In genomic region chr19:7699422-7700127, GRCh38 we compare ENCODE assay signal across 1 cellular context.
TF ChIP-seq lines count a peak whose summit lies in the region.

No MANE protein-coding gene starts in this region.

TF ChIP-seq in GM12878, 131 proteins besides CTCF, POLR2A, EP300 and RAD21 (continues in another document):
- TF ChIP-seq, protein P1, sequence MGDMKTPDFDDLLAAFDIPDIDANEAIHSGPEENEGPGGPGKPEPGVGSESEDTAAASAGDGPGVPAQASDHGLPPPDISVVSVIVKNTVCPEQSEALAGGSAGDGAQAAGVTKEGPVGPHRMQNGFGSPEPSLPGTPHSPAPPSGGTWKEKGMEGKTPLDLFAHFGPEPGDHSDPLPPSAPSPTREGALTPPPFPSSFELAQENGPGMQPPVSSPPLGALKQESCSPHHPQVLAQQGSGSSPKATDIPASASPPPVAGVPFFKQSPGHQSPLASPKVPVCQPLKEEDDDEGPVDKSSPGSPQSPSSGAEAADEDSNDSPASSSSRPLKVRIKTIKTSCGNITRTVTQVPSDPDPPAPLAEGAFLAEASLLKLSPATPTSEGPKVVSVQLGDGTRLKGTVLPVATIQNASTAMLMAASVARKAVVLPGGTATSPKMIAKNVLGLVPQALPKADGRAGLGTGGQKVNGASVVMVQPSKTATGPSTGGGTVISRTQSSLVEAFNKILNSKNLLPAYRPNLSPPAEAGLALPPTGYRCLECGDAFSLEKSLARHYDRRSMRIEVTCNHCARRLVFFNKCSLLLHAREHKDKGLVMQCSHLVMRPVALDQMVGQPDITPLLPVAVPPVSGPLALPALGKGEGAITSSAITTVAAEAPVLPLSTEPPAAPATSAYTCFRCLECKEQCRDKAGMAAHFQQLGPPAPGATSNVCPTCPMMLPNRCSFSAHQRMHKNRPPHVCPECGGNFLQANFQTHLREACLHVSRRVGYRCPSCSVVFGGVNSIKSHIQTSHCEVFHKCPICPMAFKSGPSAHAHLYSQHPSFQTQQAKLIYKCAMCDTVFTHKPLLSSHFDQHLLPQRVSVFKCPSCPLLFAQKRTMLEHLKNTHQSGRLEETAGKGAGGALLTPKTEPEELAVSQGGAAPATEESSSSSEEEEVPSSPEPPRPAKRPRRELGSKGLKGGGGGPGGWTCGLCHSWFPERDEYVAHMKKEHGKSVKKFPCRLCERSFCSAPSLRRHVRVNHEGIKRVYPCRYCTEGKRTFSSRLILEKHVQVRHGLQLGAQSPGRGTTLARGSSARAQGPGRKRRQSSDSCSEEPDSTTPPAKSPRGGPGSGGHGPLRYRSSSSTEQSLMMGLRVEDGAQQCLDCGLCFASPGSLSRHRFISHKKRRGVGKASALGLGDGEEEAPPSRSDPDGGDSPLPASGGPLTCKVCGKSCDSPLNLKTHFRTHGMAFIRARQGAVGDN (IDR thresholded peaks at IDR 0.05) = peak; percentile 59
- no peak for TF ChIP-seq CBX3 (IDR thresholded peaks at IDR 0.05; ENCODE audit: borderline replicate concordance, low read depth)
- peak; percentile 60; the same call in 1 of the 2 replicates for TF ChIP-seq GATAD2B (conservative IDR thresholded peaks at IDR 0.05; ENCODE audit: low read depth)
- TF ChIP-seq CHD1 (IDR thresholded peaks at IDR 0.05; ENCODE audit: low read depth, low read length) = peak; percentile 42; the same call in 1 of the 2 replicates
- peak; percentile 94 for TF ChIP-seq SKIL (IDR thresholded peaks at IDR 0.05; ENCODE audit: low read depth, poor library complexity, severe bottlenecking)
- no peak for TF ChIP-seq BRCA1 (IDR thresholded peaks at IDR 0.05; ENCODE audit: low read depth, low read length)
- no peak for TF ChIP-seq TBL1XR1 (IDR thresholded peaks at IDR 0.05; ENCODE audit: low read depth, low read length)
- no peak for TF ChIP-seq POLR2AphosphoS5 (IDR thresholded peaks at IDR 0.05; ENCODE audit: low read length)
- TF ChIP-seq ZBTB11 (CRISPR knock-in tag; IDR thresholded peaks at IDR 0.05) = no peak
- TF ChIP-seq EZH2 (IDR thresholded peaks at IDR 0.05; ENCODE audit: borderline replicate concordance, control insufficient read depth, low read depth, low read length) = no peak
- no peak; the same call in 1 of the 2 replicates for TF ChIP-seq NFIC (IDR thresholded peaks at IDR 0.05; ENCODE audit: low read depth, low read length)
- no peak; the same call in 1 of the 2 replicates for TF ChIP-seq CREM (IDR thresholded peaks at IDR 0.05; ENCODE audit: low read depth)
- peak; percentile 3; the same call in 1 of the 2 replicates for TF ChIP-seq SMC3 (IDR thresholded peaks at IDR 0.05; ENCODE audit: borderline replicate concordance, low read length)
- no peak for TF ChIP-seq MYC (IDR thresholded peaks at IDR 0.05; ENCODE audit: insufficient read depth, insufficient read length, insufficient replicate concordance, low read length, severe bottlenecking)
- TF ChIP-seq, protein P2, sequence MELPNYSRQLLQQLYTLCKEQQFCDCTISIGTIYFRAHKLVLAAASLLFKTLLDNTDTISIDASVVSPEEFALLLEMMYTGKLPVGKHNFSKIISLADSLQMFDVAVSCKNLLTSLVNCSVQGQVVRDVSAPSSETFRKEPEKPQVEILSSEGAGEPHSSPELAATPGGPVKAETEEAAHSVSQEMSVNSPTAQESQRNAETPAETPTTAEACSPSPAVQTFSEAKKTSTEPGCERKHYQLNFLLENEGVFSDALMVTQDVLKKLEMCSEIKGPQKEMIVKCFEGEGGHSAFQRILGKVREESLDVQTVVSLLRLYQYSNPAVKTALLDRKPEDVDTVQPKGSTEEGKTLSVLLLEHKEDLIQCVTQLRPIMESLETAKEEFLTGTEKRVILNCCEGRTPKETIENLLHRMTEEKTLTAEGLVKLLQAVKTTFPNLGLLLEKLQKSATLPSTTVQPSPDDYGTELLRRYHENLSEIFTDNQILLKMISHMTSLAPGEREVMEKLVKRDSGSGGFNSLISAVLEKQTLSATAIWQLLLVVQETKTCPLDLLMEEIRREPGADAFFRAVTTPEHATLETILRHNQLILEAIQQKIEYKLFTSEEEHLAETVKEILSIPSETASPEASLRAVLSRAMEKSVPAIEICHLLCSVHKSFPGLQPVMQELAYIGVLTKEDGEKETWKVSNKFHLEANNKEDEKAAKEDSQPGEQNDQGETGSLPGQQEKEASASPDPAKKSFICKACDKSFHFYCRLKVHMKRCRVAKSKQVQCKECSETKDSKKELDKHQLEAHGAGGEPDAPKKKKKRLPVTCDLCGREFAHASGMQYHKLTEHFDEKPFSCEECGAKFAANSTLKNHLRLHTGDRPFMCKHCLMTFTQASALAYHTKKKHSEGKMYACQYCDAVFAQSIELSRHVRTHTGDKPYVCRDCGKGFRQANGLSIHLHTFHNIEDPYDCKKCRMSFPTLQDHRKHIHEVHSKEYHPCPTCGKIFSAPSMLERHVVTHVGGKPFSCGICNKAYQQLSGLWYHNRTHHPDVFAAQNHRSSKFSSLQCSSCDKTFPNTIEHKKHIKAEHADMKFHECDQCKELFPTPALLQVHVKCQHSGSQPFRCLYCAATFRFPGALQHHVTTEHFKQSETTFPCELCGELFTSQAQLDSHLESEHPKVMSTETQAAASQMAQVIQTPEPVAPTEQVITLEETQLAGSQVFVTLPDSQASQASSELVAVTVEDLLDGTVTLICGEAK (IDR thresholded peaks at IDR 0.05; ENCODE audit: borderline replicate concordance) = no peak
- TF ChIP-seq BHLHE40 (IDR thresholded peaks at IDR 0.05; ENCODE audit: borderline replicate concordance in 1 of 2, low read depth in 2 of 2, low read length in 1 of 2) = peak in 1 of 2 experiments; percentile 50; a peak in 1 of 4 replicates
- no peak for TF ChIP-seq RAD51 (IDR thresholded peaks at IDR 0.05)
- TF ChIP-seq, protein P3, sequence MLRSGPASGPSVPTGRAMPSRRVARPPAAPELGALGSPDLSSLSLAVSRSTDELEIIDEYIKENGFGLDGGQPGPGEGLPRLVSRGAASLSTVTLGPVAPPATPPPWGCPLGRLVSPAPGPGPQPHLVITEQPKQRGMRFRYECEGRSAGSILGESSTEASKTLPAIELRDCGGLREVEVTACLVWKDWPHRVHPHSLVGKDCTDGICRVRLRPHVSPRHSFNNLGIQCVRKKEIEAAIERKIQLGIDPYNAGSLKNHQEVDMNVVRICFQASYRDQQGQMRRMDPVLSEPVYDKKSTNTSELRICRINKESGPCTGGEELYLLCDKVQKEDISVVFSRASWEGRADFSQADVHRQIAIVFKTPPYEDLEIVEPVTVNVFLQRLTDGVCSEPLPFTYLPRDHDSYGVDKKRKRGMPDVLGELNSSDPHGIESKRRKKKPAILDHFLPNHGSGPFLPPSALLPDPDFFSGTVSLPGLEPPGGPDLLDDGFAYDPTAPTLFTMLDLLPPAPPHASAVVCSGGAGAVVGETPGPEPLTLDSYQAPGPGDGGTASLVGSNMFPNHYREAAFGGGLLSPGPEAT (IDR thresholded peaks at IDR 0.05; ENCODE audit: low read depth) = peak; percentile 65; the same call in 1 of the 2 replicates
- peak; percentile 46; the same call in 1 of the 2 replicates for TF ChIP-seq NR2F1 (conservative IDR thresholded peaks at IDR 0.05)
- TF ChIP-seq HDAC2 (IDR thresholded peaks at IDR 0.05) = no peak
- TF ChIP-seq MLLT1 (IDR thresholded peaks at IDR 0.05) = peak; percentile 84
- TF ChIP-seq SIN3A (IDR thresholded peaks at IDR 0.05; ENCODE audit: low read depth, low read length) = no peak
- no peak for TF ChIP-seq NBN (IDR thresholded peaks at IDR 0.05)
- peak; percentile 28; the same call in 1 of the 2 replicates for TF ChIP-seq LARP7 (IDR thresholded peaks at IDR 0.05)
- TF ChIP-seq, protein P4, sequence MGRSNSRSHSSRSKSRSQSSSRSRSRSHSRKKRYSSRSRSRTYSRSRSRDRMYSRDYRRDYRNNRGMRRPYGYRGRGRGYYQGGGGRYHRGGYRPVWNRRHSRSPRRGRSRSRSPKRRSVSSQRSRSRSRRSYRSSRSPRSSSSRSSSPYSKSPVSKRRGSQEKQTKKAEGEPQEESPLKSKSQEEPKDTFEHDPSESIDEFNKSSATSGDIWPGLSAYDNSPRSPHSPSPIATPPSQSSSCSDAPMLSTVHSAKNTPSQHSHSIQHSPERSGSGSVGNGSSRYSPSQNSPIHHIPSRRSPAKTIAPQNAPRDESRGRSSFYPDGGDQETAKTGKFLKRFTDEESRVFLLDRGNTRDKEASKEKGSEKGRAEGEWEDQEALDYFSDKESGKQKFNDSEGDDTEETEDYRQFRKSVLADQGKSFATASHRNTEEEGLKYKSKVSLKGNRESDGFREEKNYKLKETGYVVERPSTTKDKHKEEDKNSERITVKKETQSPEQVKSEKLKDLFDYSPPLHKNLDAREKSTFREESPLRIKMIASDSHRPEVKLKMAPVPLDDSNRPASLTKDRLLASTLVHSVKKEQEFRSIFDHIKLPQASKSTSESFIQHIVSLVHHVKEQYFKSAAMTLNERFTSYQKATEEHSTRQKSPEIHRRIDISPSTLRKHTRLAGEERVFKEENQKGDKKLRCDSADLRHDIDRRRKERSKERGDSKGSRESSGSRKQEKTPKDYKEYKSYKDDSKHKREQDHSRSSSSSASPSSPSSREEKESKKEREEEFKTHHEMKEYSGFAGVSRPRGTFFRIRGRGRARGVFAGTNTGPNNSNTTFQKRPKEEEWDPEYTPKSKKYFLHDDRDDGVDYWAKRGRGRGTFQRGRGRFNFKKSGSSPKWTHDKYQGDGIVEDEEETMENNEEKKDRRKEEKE (IDR thresholded peaks at IDR 0.05) = no peak
- 0 out of 2 replicates have a peak, but pooled peaks have one; percentile 12 for TF ChIP-seq CREB1 (IDR thresholded peaks at IDR 0.05; ENCODE audit: low read depth)
- peak; percentile 48 to 54; a peak in 2 of 4 replicates for TF ChIP-seq IKZF2 (IDR thresholded peaks at IDR 0.05)
- TF ChIP-seq SUPT20H (IDR thresholded peaks at IDR 0.05; ENCODE audit: borderline replicate concordance, control insufficient read depth, low read depth, low read length) = no peak
- TF ChIP-seq ZNF384 (IDR thresholded peaks at IDR 0.05; ENCODE audit: borderline replicate concordance, low read depth, low read length) = peak; percentile 87
- TF ChIP-seq TAF1 (IDR thresholded peaks at IDR 0.05; ENCODE audit: borderline replicate concordance, low read depth, low read length) = peak; percentile 16; the same call in 1 of the 2 replicates
- TF ChIP-seq SUZ12 (IDR thresholded peaks at IDR 0.05; ENCODE audit: unreplicated experiment) = no peak
- TF ChIP-seq PKNOX1 (IDR thresholded peaks at IDR 0.05) = no peak
- no peak for TF ChIP-seq RELA (IDR thresholded peaks at IDR 0.05; ENCODE audit: borderline replicate concordance, partially characterized antibody)
